12 cellular contexts compared by ENCODE assay signal in the genomic region with DNA sequence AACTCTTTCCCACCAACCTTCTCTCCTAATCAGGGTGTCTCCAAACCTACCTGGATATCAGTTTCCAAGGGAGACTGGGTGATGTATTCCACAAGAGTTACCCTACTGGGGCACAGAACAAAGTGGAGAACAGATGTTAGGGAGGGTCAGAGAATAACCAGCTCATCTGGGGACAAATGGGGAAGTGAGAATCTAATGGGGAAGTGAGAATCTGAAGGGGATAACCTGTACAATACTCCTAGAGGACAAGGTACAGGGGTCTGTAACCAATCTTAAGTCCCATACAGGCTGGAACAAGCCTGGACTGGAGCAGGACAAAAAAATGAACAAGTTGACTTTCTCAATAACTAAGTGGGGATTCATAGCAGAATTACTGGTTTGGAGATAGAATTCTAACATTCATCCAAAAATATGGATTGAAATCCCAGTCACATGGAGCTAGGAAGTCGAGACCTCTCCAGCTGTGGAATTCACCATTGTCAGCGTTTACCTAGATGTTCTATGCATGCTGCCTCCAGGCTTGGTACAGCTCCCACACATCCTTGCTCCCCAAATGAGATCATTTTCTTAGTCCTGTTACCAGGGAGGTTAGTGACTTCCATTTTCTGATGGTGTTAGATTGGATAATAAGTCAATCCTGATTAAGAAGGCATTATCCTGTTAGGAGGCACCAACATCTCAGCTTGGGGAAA.
A peak's percentile ranks its signal among the peaks of the same experiment; 100 is the strongest.
DNase-seq lines count a peak whose midpoint lies in the region; ATAC-seq, FAIRE-seq and TF ChIP-seq lines count a peak whose summit lies in the region.
"Had no signal": no experiment of that assay in that cellular context is flagged by ENCODE, and none has a peak within 500 bp of the region (broad histone marks: within the 10 kb centered on the region; RNA-seq: fewer than 3 reads in every experiment).

No MANE protein-coding gene starts in this region.

- no peaks in the 10 kb centered on the region for H3K4me1 Mint-ChIP-seq in mesothelial cell of epicardium
- no peaks in the 10 kb centered on the region for H3K4me1 Mint-ChIP-seq in stimulated activated naive CD8-positive, alpha-beta T cell treated with anti-CD3 and anti-CD28 coated beads, Interleukin-15, amount 100 ng/mL, for 72 hours

- peak; percentile 96 for ATAC-seq in GM19463 (IDR thresholded peaks at IDR 0.05; ENCODE audit: unreplicated experiment)
- ATAC-seq in HG03039 (IDR thresholded peaks at IDR 0.05; ENCODE audit: unreplicated experiment): peak; percentile 95
- ATAC-seq in stimulated activated naive CD8-positive, alpha-beta T cell treated with anti-CD3 and anti-CD28 coated beads, Interleukin-15, amount 100 ng/mL, for 72 hours: no peak

- H3K9me3 Mint-ChIP-seq in mesothelial cell of epicardium: peaks cover 10% of the 10 kb centered on the region
- no peaks in the 10 kb centered on the region for H3K9me3 Mint-ChIP-seq in stimulated activated naive CD8-positive, alpha-beta T cell treated with anti-CD3 and anti-CD28 coated beads, Interleukin-15, amount 100 ng/mL, for 72 hours

- no peak overlapping the region for H3K4me3 Mint-ChIP-seq in mesothelial cell of epicardium
- no peak overlapping the region for H3K4me3 Mint-ChIP-seq in stimulated activated naive CD8-positive, alpha-beta T cell treated with anti-CD3 and anti-CD28 coated beads, Interleukin-15, amount 100 ng/mL, for 72 hours

- peak; percentile 86 for FAIRE-seq in GM12892 (lab: Jason Lieb, UNC)
- FAIRE-seq: colon had no signal

- peaks cover 37% of the 10 kb centered on the region for H3K27me3 Mint-ChIP-seq in mesothelial cell of epicardium (ENCODE audit: low read depth)
- peaks cover 16% of the 10 kb centered on the region for H3K27me3 Mint-ChIP-seq in stimulated activated naive CD8-positive, alpha-beta T cell treated with anti-CD3 and anti-CD28 coated beads, Interleukin-15, amount 100 ng/mL, for 72 hours

- no peaks in the 10 kb centered on the region for H3K36me3 Mint-ChIP-seq in mesothelial cell of epicardium

- no peak overlapping the region for H3K27ac Mint-ChIP-seq in mesothelial cell of epicardium
- no peak overlapping the region for H3K27ac Mint-ChIP-seq in stimulated activated naive CD8-positive, alpha-beta T cell treated with anti-CD3 and anti-CD28 coated beads, Interleukin-15, amount 100 ng/mL, for 72 hours

- DNase-seq in GM12892 (ENCODE audit: insufficient read length) (peak; percentile 20), NCI-H82 treated with DMSO at 0.1 percent for 48 hours (lab: John Stamatoyannopoulos, UW; ENCODE audit: unreplicated experiment) (peak; percentile 77), mesothelial cell of epicardium (ENCODE audit: low spot score in 2 of 2, unreplicated experiment in 2 of 2) (no peak), anterior cingulate cortex (lab: John Stamatoyannopoulos, UW) (no peak)
- DNase-seq in stimulated activated CD4-positive, alpha-beta T cell treated with anti-CD3 and anti-CD28 coated beads, Interleukin-4, amount 100 ng/mL, for 1 hour: no peak
- DNase-seq in stimulated activated naive CD8-positive, alpha-beta T cell treated with anti-CD3 and anti-CD28 coated beads, Interleukin-15, amount 100 ng/mL, for 72 hours: no peak
- DNase-seq: activated T-cell treated with anti-CD3 and anti-CD28 coated beads, Interleukin-2, amount 50 U/mL, for 1 hour; head of caudate nucleus; stimulated activated CD4-positive, alpha-beta T cell treated with anti-CD3 and anti-CD28 coated beads, Interleukin-12 subunit alpha, Interleukin-12 subunit beta, amount 100 ng/mL, for 4 hours had no signal

- TF ChIP-seq CTCF in mesothelial cell of epicardium (IDR thresholded peaks at IDR 0.05; ENCODE audit: unreplicated experiment): no peak

- TF ChIP-seq POLR2A in GM12892 (IDR thresholded peaks at IDR 0.05; ENCODE audit: low read depth, low read length): no peak

Comparison
In these comparisons a context has a peak if more than half of its experiments do, and no peak if none do; other contexts are left out.
1. DNase-seq: peak in GM12892 (single experiment) and NCI-H82 treated with DMSO at 0.1 percent for 48 hours (single experiment); none in mesothelial cell of epicardium (0 of 2), anterior cingulate cortex (0 of 58), stimulated activated CD4-positive, alpha-beta T cell treated with anti-CD3 and anti-CD28 coated beads, Interleukin-4, amount 100 ng/mL, for 1 hour (single experiment) and stimulated activated naive CD8-positive, alpha-beta T cell treated with anti-CD3 and anti-CD28 coated beads, Interleukin-15, amount 100 ng/mL, for 72 hours (0 of 2).